ENCODE assay signal across 13 cellular contexts in the genomic region with DNA sequence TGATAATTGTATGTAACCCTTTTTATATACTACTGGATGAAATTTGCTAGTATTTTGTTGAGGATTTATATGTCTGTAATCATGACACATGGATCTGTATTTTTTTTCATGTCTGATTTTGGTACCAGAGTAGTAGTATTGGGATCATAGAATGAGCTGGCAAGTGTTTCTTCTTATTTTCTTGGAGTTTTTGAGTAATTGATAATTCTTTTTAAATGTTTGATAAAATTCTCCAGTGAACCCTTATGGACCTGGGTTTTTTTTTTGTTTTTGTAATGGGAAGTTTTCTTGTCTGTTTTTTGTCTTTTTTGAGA.
DNase-seq lines count a peak whose midpoint lies in the region; ATAC-seq and TF ChIP-seq lines count a peak whose summit lies in the region.
"Had no signal": no experiment of that assay in that cellular context is flagged by ENCODE, and none has a peak within 500 bp of the region (broad histone marks: within the 10 kb centered on the region; RNA-seq: fewer than 3 reads in every experiment).

No MANE protein-coding gene starts in this region.

- no peak for TF ChIP-seq CTCF in DND-41 (IDR thresholded peaks at IDR 0.05; ENCODE audit: borderline replicate concordance, extremely low read depth, low read length, poor library complexity, severe bottlenecking)
- no peak for TF ChIP-seq CTCF in coronary artery (IDR thresholded peaks at IDR 0.05)

- peaks cover 42% of the 10 kb centered on the region for H3K79me2 ChIP-seq in DND-41 (ENCODE audit: insufficient read depth, low read length)

- no peaks in the 10 kb centered on the region for H3K27me3 ChIP-seq in DND-41 (ENCODE audit: insufficient read depth, low read length, poor library complexity)
- H3K27me3 ChIP-seq: right lobe of liver had no signal

- peak overlapping the region; percentile 57 for H3K9ac ChIP-seq in DND-41 (ENCODE audit: low read depth, low read length)

- peak overlapping the region; percentile 94 for H3K27ac ChIP-seq in DND-41 (ENCODE audit: low read length)
- H3K27ac ChIP-seq in coronary artery, result no peak overlapping the region
- H3K27ac ChIP-seq: right lobe of liver had no signal

- H3K36me3 Mint-ChIP-seq in dendritic cell treated with granulocyte-macrophage colony-stimulating factor and Interleukin-4, amounts not matched to agents 40 ng/mL and 50 ng/mL, for 4 days (ENCODE audit: low read depth), result peaks cover 57% of the 10 kb centered on the region

- no peaks in the 10 kb centered on the region for H3K9me3 ChIP-seq in DND-41 (ENCODE audit: insufficient read depth, low read length, severe bottlenecking)
- H3K9me3 ChIP-seq: right lobe of liver had no signal

- DNase-seq in DND-41 (no peak), coronary artery (ENCODE audit: low spot score) (no peak), NCI-H69 (lab: John Stamatoyannopoulos, UW) (no peak)
- no peak for DNase-seq in effector CD8-positive, alpha-beta T cell (lab: John Stamatoyannopoulos, UW)
- DNase-seq: cerebellar nuclear complex, DMS153, GOT3, NCI-H82, right lobe of liver had no signal

- no peaks in the 10 kb centered on the region for H3K27me3 Mint-ChIP-seq in dendritic cell treated with granulocyte-macrophage colony-stimulating factor and Interleukin-4, amounts not matched to agents 40 ng/mL and 50 ng/mL, for 4 days

- peaks cover 41% of the 10 kb centered on the region for H3K4me1 ChIP-seq in DND-41 (ENCODE audit: insufficient read depth, low read length)
- H3K4me1 ChIP-seq: right lobe of liver had no signal

- H3K4me1 Mint-ChIP-seq in dendritic cell treated with granulocyte-macrophage colony-stimulating factor and Interleukin-4, amounts not matched to agents 40 ng/mL and 50 ng/mL, for 4 days (ENCODE audit: low read depth), result no peaks in the 10 kb centered on the region

- peak overlapping the region; percentile 83 for H3K27ac Mint-ChIP-seq in dendritic cell treated with granulocyte-macrophage colony-stimulating factor and Interleukin-4, amounts not matched to agents 40 ng/mL and 50 ng/mL, for 4 days

- H3K4me3 ChIP-seq in DND-41 (ENCODE audit: low read depth in 1 of 2, low read length in 2 of 2) (peak overlapping the region in 1 of 2 experiments; percentile 53; a peak in 1 of 4 replicates), coronary artery (no peak overlapping the region)
- H3K4me3 ChIP-seq: right lobe of liver had no signal

- peak overlapping the region; percentile 66 for H3K4me2 ChIP-seq in DND-41 (ENCODE audit: insufficient read depth, low read length)

- H3K36me3 ChIP-seq in DND-41 (ENCODE audit: insufficient read depth, low read length), result peaks cover 41% of the 10 kb centered on the region

- peak overlapping the region; percentile 72 for H2AFZ ChIP-seq in DND-41 (ENCODE audit: low read depth, low read length)

- H3K4me3 Mint-ChIP-seq in dendritic cell treated with granulocyte-macrophage colony-stimulating factor and Interleukin-4, amounts not matched to agents 40 ng/mL and 50 ng/mL, for 4 days, result peak overlapping the region; percentile 71

- H4K20me1 ChIP-seq in DND-41 (ENCODE audit: insufficient read depth, low read length), result no peaks in the 10 kb centered on the region

- intact Hi-C loops in dendritic cell treated with granulocyte-macrophage colony-stimulating factor and Interleukin-4, amounts not matched to agents 40 ng/mL and 50 ng/mL, for 4 days (cut with micrococcal nuclease), result loop anchor here (2.0 kb wide), 1 partner anchor 56 kb away; a partner anchor contains a TSS

- ATAC-seq in DND-41 (ENCODE audit: insufficient read depth, low read depth) (no peak), GM19397 (IDR thresholded peaks at IDR 0.05; ENCODE audit: unreplicated experiment) (peak; percentile 14), HG03520 (IDR thresholded peaks at IDR 0.05; ENCODE audit: unreplicated experiment) (peak; percentile 4), GM21717 (IDR thresholded peaks at IDR 0.05; ENCODE audit: unreplicated experiment) (no peak)

- H3K9me3 Mint-ChIP-seq in dendritic cell treated with granulocyte-macrophage colony-stimulating factor and Interleukin-4, amounts not matched to agents 40 ng/mL and 50 ng/mL, for 4 days, result no peaks in the 10 kb centered on the region

Comparison
In these comparisons a context has a peak if more than half of its experiments do, and no peak if none do; other contexts are left out.
1. ATAC-seq: peak in GM19397 (single experiment) and HG03520 (single experiment); none in DND-41 (single experiment) and GM21717 (single experiment).